ENCODE assay signal across 26 cellular contexts in the genomic region with DNA sequence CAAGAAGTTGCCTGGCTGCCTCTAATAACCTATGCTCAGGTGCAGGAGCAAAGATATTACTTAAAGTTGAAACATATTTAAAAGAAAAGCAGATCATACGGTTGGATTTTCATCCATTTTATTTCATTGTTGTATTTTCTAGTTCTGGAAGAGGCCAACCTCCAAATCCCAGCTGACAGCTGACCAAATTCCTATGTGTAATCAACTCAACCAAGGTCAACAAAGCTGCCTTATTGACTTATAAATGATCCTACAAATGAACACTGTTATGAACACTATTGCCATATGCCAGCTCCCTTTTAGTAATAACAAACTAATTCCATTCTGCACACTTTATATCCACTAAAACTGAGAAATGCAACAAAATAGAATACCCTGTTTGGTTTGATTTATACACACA.
"Had no signal": no experiment of that assay in that cellular context is flagged by ENCODE, and none has a peak within 500 bp of the region (broad histone marks: within the 10 kb centered on the region; RNA-seq: fewer than 3 reads in every experiment).

No MANE protein-coding gene starts in this region.

- DNase-seq: activated CD4-positive, alpha-beta memory T cell treated with anti-CD3 and anti-CD28 coated beads, Interleukin-2, amount 10 ng/mL, durations not matched to agents 7 days and 5 days; activated CD4-positive, alpha-beta T cell treated with anti-CD3 and anti-CD28 coated beads for 1 hour; activated CD4-positive, alpha-beta T cell treated with anti-CD3 and anti-CD28 coated beads for 4 hours; activated CD4-positive, alpha-beta T cell treated with anti-CD3 and anti-CD28 coated beads, Interleukin-2, amount 10 ng/mL, durations not matched to agents 7 days and 5 days; activated CD4-positive, alpha-beta T cell treated with anti-CD3 and anti-CD28 coated beads, Interleukin-2, amount 50 U/mL, for 4 hours; activated CD8-positive, alpha-beta memory T cell treated with anti-CD3 and anti-CD28 coated beads, Interleukin-2, amount 50 U/mL, for 48 hours; activated effector memory CD4-positive, alpha-beta T cell treated with Interleukin-2 at 50 U/mL for 16 hours; activated gamma-delta T cell treated with Interleukin-2 at 50 U/mL for 16 hours; activated naive CD4-positive, alpha-beta T cell treated with anti-CD3 and anti-CD28 coated beads, Interleukin-2, amount 50 U/mL, for 16 hours; activated naive CD4-positive, alpha-beta T cell treated with Interleukin-2 at 50 U/mL for 16 hours; activated T-cell treated with anti-CD3 and anti-CD28 coated beads for 4 hours; activated T-cell treated with anti-CD3 and anti-CD28 coated beads, Interleukin-2, amount 50 U/mL, for 24 hours; amniotic stem cell; anterior cingulate cortex; brain microvascular endothelial cell; dorsolateral prefrontal cortex; effector memory CD4-positive, alpha-beta T cell; endodermal cell; erythroblast; foreskin keratinocyte; gastrocnemius medialis; glutamatergic neuron; heart left ventricle; hypothalamus had no signal

- H3K4me3 ChIP-seq: coronary artery, dorsolateral prefrontal cortex, esophagus muscularis mucosa, gastrocnemius medialis, heart left ventricle had no signal
